8 cellular contexts compared by ENCODE assay signal in genomic region chr7:17299477-17299991, GRCh38. TPM values are rescaled to one million over a fixed set of nuclear protein-coding genes. Genes with fewer than 3 reads are reported as not detected.
A peak's percentile ranks its signal among the peaks of the same experiment; 100 is the strongest.
DNase-seq lines count a peak whose midpoint lies in the region; ATAC-seq and TF ChIP-seq lines count a peak whose summit lies in the region.

No MANE protein-coding gene starts in this region.

- H3K9ac ChIP-seq in BLaER1 (no peak overlapping the region), HUES6 (ENCODE audit: low read length) (peak overlapping the region; percentile 60)

- H3K36me3 ChIP-seq in BLaER1: no peaks in the 10 kb centered on the region
- no peaks in the 10 kb centered on the region for H3K36me3 ChIP-seq in HUES6 (ENCODE audit: control insufficient read depth, insufficient read depth, low read length)

- peak overlapping the region; percentile 96 for H3K4me3 Mint-ChIP-seq in natural killer cell treated with Interleukin-12 subunit alpha and Interleukin-12 subunit beta and Interleukin-15 and Interleukin-18, amount 100 ng/mL, for 72 hours

- peaks cover 15% of the 10 kb centered on the region for H4K20me1 ChIP-seq in BLaER1

- H3K27me3 ChIP-seq in BLaER1 (peaks cover 44% of the 10 kb centered on the region), HUES6 (ENCODE audit: control insufficient read depth, insufficient read depth, low read length) (peaks cover 28% of the 10 kb centered on the region)

- H3K9me3 Mint-ChIP-seq in natural killer cell treated with Interleukin-12 subunit alpha and Interleukin-12 subunit beta and Interleukin-15 and Interleukin-18, amount 100 ng/mL, for 72 hours: peaks cover 12% of the 10 kb centered on the region

- peak overlapping the region; percentile 88 for H3K4me2 ChIP-seq in BLaER1

- H3K4me1 ChIP-seq in BLaER1 (peaks cover 16% of the 10 kb centered on the region), HUES6 (ENCODE audit: control insufficient read depth, insufficient read depth, low read length) (peaks cover 8% of the 10 kb centered on the region; the same call in 1 of the 2 replicates)

- peaks cover 14% of the 10 kb centered on the region for H3K9me3 ChIP-seq in BLaER1
- no peaks in the 10 kb centered on the region for H3K9me3 ChIP-seq in HUES6 (ENCODE audit: control insufficient read depth, insufficient read depth, low read depth, low read length)

- no peaks in the 10 kb centered on the region for H3K27me3 Mint-ChIP-seq in natural killer cell treated with Interleukin-12 subunit alpha and Interleukin-12 subunit beta and Interleukin-15 and Interleukin-18, amount 100 ng/mL, for 72 hours

- peaks cover 30 to 33% of the 10 kb centered on the region in 2 donors for H3K4me1 Mint-ChIP-seq in natural killer cell treated with Interleukin-12 subunit alpha and Interleukin-12 subunit beta and Interleukin-15 and Interleukin-18, amount 100 ng/mL, for 72 hours (ENCODE audit: low read depth in 2 of 2)

- H3K4me3 ChIP-seq in BLaER1 (peak overlapping the region; percentile 66), HUES6 (ENCODE audit: low read depth, low read length) (peak overlapping the region; percentile 76), WI38 (ENCODE audit: low read depth, low read length) (peak overlapping the region; percentile 93)

- DNase-seq in natural killer cell treated with Interleukin-12 subunit alpha and Interleukin-12 subunit beta and Interleukin-15 and Interleukin-18, amount 100 ng/mL, for 72 hours (ENCODE audit: low spot score): no peak
- no peak for DNase-seq in NAMALWA (ENCODE audit: low spot score)

- TF ChIP-seq CTCF in WI38 (IDR thresholded peaks at IDR 0.05; ENCODE audit: low read depth, low read length): no peak

- H3K36me3 Mint-ChIP-seq in natural killer cell treated with Interleukin-12 subunit alpha and Interleukin-12 subunit beta and Interleukin-15 and Interleukin-18, amount 100 ng/mL, for 72 hours: peaks cover 17% of the 10 kb centered on the region

- ATAC-seq in GM19328 (IDR thresholded peaks at IDR 0.05; ENCODE audit: unreplicated experiment) (peak; percentile 0), esophagus mucosa (peak; percentile 23), HG03139 (IDR thresholded peaks at IDR 0.05; ENCODE audit: unreplicated experiment) (no peak)
- peak in 1 of 2 donors; percentile 1 for ATAC-seq in natural killer cell treated with Interleukin-12 subunit alpha and Interleukin-12 subunit beta and Interleukin-15 and Interleukin-18, amount 100 ng/mL, for 72 hours

- H3K27ac Mint-ChIP-seq in natural killer cell treated with Interleukin-12 subunit alpha and Interleukin-12 subunit beta and Interleukin-15 and Interleukin-18, amount 100 ng/mL, for 72 hours: peak overlapping the region; percentile 76 to 92

- H3K27ac ChIP-seq in BLaER1 (no peak overlapping the region), HUES6 (ENCODE audit: low read depth, low read length) (no peak overlapping the region)

RNA-seq across cellular contexts. Expression of gene AHR, which starts 1.1 kb away (rescaled TPM):
- 34.3 TPM for total RNA-seq in esophagus mucosa
- total RNA-seq in natural killer cell treated with Interleukin-12 subunit alpha and Interleukin-12 subunit beta and Interleukin-15 and Interleukin-18, amount 100 ng/mL, for 72 hours: 10 to 100 TPM; 36.5 to 40.8 TPM
